ENCODE assay signal across 19 cellular contexts in the genomic region with DNA sequence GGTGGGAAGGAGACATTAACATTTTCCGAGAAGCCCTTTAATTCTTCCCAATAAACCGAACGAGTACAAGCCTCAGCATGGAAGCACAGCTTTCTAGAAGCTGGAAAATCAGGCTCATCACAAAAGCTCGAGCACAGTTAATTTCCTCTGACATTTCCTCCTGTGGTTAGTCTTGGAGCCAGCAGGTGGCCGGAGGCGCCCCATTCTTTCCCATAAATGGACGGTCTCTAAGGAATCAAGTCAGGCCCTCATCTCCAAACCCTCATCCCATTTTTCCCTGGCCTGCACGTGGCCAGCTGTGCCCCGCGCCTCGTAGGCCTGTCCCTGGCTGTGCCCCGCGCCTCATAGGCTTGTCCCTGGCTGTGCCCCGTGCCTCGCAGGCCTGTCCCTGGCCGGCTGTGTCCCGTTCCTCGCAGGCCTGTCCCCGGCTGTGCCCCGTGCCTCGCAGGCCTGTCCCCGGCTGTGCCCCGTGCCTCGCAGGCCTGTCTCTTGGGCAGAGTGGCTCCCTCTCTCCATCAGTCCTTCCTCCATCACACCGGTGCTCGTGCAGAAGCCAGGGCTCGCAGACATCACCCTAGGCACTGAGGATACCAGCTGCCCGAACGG. TPM values are rescaled to one million over a fixed set of nuclear protein-coding genes. Genes with fewer than 3 reads are reported as not detected.
DNase-seq lines count a peak whose midpoint lies in the region; ATAC-seq and TF ChIP-seq lines count a peak whose summit lies in the region.
"Had no signal": no experiment of that assay in that cellular context is flagged by ENCODE, and none has a peak within 500 bp of the region (broad histone marks: within the 10 kb centered on the region; RNA-seq: fewer than 3 reads in every experiment).

No MANE protein-coding gene starts in this region.

- H3K9me3 ChIP-seq in esophagus muscularis mucosa (no peaks in the 10 kb centered on the region), stomach smooth muscle (ENCODE audit: control insufficient read depth in 2 of 2, low read length in 2 of 2) (no peaks in the 10 kb centered on the region)
- H3K9me3 ChIP-seq: gastrocnemius medialis, MG63, Peyer's patch, spleen, thoracic aorta had no signal

- H3K4me3 ChIP-seq in esophagus muscularis mucosa: no peak overlapping the region
- no peak overlapping the region for H3K4me3 ChIP-seq in stomach smooth muscle (ENCODE audit: low read length in 2 of 2)
- H3K4me3 ChIP-seq: gastrocnemius medialis, MG63, Peyer's patch, spleen, thoracic aorta had no signal

- intact Hi-C loops in esophagus muscularis mucosa (cut with DNase I): no loop called here

- no peak for TF ChIP-seq EP300 in esophagus muscularis mucosa (IDR thresholded peaks at IDR 0.05)

- TF ChIP-seq POLR2A in esophagus muscularis mucosa (IDR thresholded peaks at IDR 0.05; ENCODE audit: low read depth): no peak

- 77% methylated on average over 28 of the region's 29 CpGs for WGBS in esophagus muscularis mucosa

- TF ChIP-seq CTCF in esophagus muscularis mucosa (IDR thresholded peaks at IDR 0.05): peak in 2 of 3 experiments; percentile 21 to 42

- H3K36me3 ChIP-seq in esophagus muscularis mucosa (no peaks in the 10 kb centered on the region), stomach smooth muscle (ENCODE audit: control insufficient read depth in 2 of 2, insufficient read depth in 2 of 2, low read length in 2 of 2) (no peaks in the 10 kb centered on the region)
- H3K36me3 ChIP-seq: gastrocnemius medialis, MG63, Peyer's patch, spleen, thoracic aorta had no signal

- no peak overlapping the region for H3K9ac ChIP-seq in stomach smooth muscle (ENCODE audit: low read length in 2 of 2)

- peak; percentile 66 for ATAC-seq in SK-N-SH treated with all-trans-retinoic acid at 6 μM for 48 hours
- ATAC-seq in GM18520 (IDR thresholded peaks at IDR 0.05; ENCODE audit: unreplicated experiment): no peak
- ATAC-seq: left colon, natural killer cell had no signal

- DNase-seq in DMS53 (lab: John Stamatoyannopoulos, UW) (peak; percentile 18), DMS53 treated with DMSO at 0.1 percent for 48 hours (lab: John Stamatoyannopoulos, UW; ENCODE audit: unreplicated experiment) (no peak), esophagus muscularis mucosa (ENCODE audit: extremely low spot score) (no peak), NCI-H82 (lab: John Stamatoyannopoulos, UW) (no peak), globus pallidus (ENCODE audit: low spot score) (no peak)
- DNase-seq: 8988T; activated naive CD4-positive, alpha-beta T cell; DMS79; gastrocnemius medialis; left colon; MG63; natural killer cell; Peyer's patch; spleen; T1000 had no signal

- peaks cover 0 to 60% (median 2%) of the 10 kb centered on the region in 4 donors for H3K27me3 ChIP-seq in esophagus muscularis mucosa
- H3K27me3 ChIP-seq in stomach smooth muscle (ENCODE audit: control insufficient read depth in 1 of 2, insufficient read depth in 2 of 2, low read length in 2 of 2): peaks cover 0 to 7% of the 10 kb centered on the region in 2 donors
- H3K27me3 ChIP-seq: MG63, Peyer's patch had no signal

- no peak overlapping the region for H3K27ac ChIP-seq in esophagus muscularis mucosa (replicated peaks in 1 of 4)
- peak overlapping the region; percentile 24 for H3K27ac ChIP-seq in stomach smooth muscle (ENCODE audit: low read length)
- H3K27ac ChIP-seq: gastrocnemius medialis, Peyer's patch, spleen, thoracic aorta had no signal

- H3K4me1 ChIP-seq in esophagus muscularis mucosa (peaks cover 0 to 18% (median 12%) of the 10 kb centered on the region in 4 donors), stomach smooth muscle (ENCODE audit: control insufficient read depth, insufficient read depth, low read length) (peaks cover 4% of the 10 kb centered on the region)
- H3K4me1 ChIP-seq: gastrocnemius medialis, Peyer's patch had no signal

TF ChIP-seq in SK-N-SH treated with all-trans-retinoic acid at 6 μM for 48 hours, 23 proteins besides CTCF, POLR2A, EP300 and RAD21 (continues in another document):
- TF ChIP-seq, protein P1, sequence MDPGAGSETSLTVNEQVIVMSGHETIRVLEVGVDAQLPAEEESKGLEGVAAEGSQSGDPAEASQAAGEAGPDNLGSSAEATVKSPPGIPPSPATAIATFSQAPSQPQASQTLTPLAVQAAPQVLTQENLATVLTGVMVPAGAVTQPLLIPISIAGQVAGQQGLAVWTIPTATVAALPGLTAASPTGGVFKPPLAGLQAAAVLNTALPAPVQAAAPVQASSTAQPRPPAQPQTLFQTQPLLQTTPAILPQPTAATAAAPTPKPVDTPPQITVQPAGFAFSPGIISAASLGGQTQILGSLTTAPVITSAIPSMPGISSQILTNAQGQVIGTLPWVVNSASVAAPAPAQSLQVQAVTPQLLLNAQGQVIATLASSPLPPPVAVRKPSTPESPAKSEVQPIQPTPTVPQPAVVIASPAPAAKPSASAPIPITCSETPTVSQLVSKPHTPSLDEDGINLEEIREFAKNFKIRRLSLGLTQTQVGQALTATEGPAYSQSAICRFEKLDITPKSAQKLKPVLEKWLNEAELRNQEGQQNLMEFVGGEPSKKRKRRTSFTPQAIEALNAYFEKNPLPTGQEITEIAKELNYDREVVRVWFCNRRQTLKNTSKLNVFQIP (CRISPR knock-in tag; IDR thresholded peaks at IDR 0.05; ENCODE audit: borderline replicate concordance, low read depth): no peak
- TF ChIP-seq, protein P2, sequence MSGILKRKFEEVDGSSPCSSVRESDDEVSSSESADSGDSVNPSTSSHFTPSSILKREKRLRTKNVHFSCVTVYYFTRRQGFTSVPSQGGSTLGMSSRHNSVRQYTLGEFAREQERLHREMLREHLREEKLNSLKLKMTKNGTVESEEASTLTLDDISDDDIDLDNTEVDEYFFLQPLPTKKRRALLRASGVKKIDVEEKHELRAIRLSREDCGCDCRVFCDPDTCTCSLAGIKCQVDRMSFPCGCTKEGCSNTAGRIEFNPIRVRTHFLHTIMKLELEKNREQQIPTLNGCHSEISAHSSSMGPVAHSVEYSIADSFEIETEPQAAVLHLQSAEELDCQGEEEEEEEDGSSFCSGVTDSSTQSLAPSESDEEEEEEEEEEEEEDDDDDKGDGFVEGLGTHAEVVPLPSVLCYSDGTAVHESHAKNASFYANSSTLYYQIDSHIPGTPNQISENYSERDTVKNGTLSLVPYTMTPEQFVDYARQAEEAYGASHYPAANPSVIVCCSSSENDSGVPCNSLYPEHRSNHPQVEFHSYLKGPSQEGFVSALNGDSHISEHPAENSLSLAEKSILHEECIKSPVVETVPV (CRISPR knock-in tag; IDR thresholded peaks at IDR 0.05): no peak
- TF ChIP-seq GLIS3 (CRISPR knock-in tag; IDR thresholded peaks at IDR 0.05) (no peak), PPARA (CRISPR knock-in tag; IDR thresholded peaks at IDR 0.05; ENCODE audit: borderline replicate concordance) (no peak), TSHZ2 (CRISPR knock-in tag; IDR thresholded peaks at IDR 0.05) (no peak), ZC3H10 (CRISPR knock-in tag; IDR thresholded peaks at IDR 0.05) (no peak), ARNTL (CRISPR knock-in tag; IDR thresholded peaks at IDR 0.05; ENCODE audit: borderline replicate concordance, low read depth) (no peak), RARB (CRISPR knock-in tag; IDR thresholded peaks at IDR 0.05) (no peak), BACH2 (CRISPR knock-in tag; IDR thresholded peaks at IDR 0.05; ENCODE audit: borderline replicate concordance) (no peak), ESRRG (CRISPR knock-in tag; IDR thresholded peaks at IDR 0.05) (no peak), TOX (CRISPR knock-in tag; IDR thresholded peaks at IDR 0.05; ENCODE audit: borderline replicate concordance) (no peak), PATZ1 (CRISPR knock-in tag; IDR thresholded peaks at IDR 0.05; ENCODE audit: borderline replicate concordance) (no peak), ISL1 (CRISPR knock-in tag; IDR thresholded peaks at IDR 0.05) (no peak)

RNA-seq across cellular contexts. Expression of gene NTSR1, which starts 19.7 kb away (rescaled TPM):
- 1 to 10 TPM in 1 of 4 donors, under 1 TPM in 3; 0.42 to 1.6 (median 0.80) TPM for total RNA-seq in esophagus muscularis mucosa
- total RNA-seq: thoracic aorta had no signal

RNA-seq across cellular contexts. Expression of gene SLCO4A1, which starts 46.7 kb away (rescaled TPM):
- 10 to 100 TPM in 3 of 4 donors, 1 to 10 TPM in 1; 10.0 to 42.4 (median 30.1) TPM for total RNA-seq in esophagus muscularis mucosa
